12 cellular contexts compared by ENCODE assay signal in the genomic region with DNA sequence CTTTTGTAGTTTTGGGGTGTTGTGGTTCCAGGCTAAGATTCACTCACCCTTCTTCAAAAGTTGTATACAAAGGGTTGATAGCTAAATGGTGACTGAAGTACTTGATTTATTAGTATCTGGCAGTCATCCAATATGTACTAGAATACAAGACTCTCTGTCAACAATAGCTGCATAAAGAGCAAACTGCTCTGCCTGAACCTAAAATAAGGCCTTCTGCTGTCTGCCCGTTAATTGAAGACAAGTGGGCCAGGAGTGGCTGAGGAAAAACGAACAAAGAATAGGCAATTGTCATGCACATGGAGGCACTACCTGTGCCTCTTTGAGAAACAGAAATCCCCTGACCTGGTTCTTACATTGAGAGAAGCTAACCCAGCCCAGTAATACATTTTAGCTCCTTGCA.
DNase-seq lines count a peak whose midpoint lies in the region; ATAC-seq and TF ChIP-seq lines count a peak whose summit lies in the region.
"Had no signal": no experiment of that assay in that cellular context is flagged by ENCODE, and none has a peak within 500 bp of the region (broad histone marks: within the 10 kb centered on the region; RNA-seq: fewer than 3 reads in every experiment).

No MANE protein-coding gene starts in this region.

- H3K4me1 ChIP-seq in fibroblast of lung (ENCODE audit: control insufficient read depth, extremely low read depth, insufficient read depth, low read length): no peaks in the 10 kb centered on the region
- no peaks in the 10 kb centered on the region for H3K4me1 ChIP-seq in mucosa of descending colon (ENCODE audit: low read depth)
- H3K4me1 ChIP-seq: upper lobe of right lung had no signal

- no peak overlapping the region for H2AFZ ChIP-seq in fibroblast of lung (ENCODE audit: low read length)

- no peak overlapping the region for H3K4me2 ChIP-seq in fibroblast of lung (ENCODE audit: extremely low read depth, insufficient read depth, low read length)

- no peaks in the 10 kb centered on the region for H3K9me3 ChIP-seq in fibroblast of lung (ENCODE audit: control insufficient read depth, insufficient read depth, low read depth, low read length)
- no peaks in the 10 kb centered on the region for H3K9me3 ChIP-seq in mucosa of descending colon
- H3K9me3 ChIP-seq: ovary, upper lobe of right lung had no signal

- intact Hi-C loops in mucosa of descending colon (cut with DNase I, micrococcal nuclease): no loop called here

- H3K9ac ChIP-seq in fibroblast of lung (ENCODE audit: insufficient read depth, low read length): no peak overlapping the region

- TF ChIP-seq CTCF in fibroblast of lung (conservative IDR thresholded peaks at IDR 0.05 in 1 of 2, IDR thresholded peaks at IDR 0.05 in 1 of 2; ENCODE audit: low read depth in 1 of 2, low read length in 2 of 2) (no peak), mucosa of descending colon (IDR thresholded peaks at IDR 0.05) (no peak), GM10266 (IDR thresholded peaks at IDR 0.05; ENCODE audit: control insufficient read depth, insufficient read depth, low read depth, missing control alignments) (no peak)

- H3K27ac ChIP-seq in fibroblast of lung (ENCODE audit: insufficient read depth, low read length): no peak overlapping the region
- H3K27ac ChIP-seq: ovary, upper lobe of right lung had no signal

- peak; percentile 21 for DNase-seq in COLO829 (ENCODE audit: low spot score)
- peak; percentile 72 for DNase-seq in NCI-H128 (lab: John Stamatoyannopoulos, UW; ENCODE audit: unreplicated experiment)
- DNase-seq in NCI-H69 (lab: John Stamatoyannopoulos, UW): peak; percentile 95
- peak; percentile 22 to 27 for DNase-seq in fibroblast of lung (ENCODE audit: low read depth in 2 of 2)
- no peak for DNase-seq in mucosa of descending colon
- no peak for DNase-seq in GM10266 (ENCODE audit: extremely low spot score)
- DNase-seq in stimulated activated naive CD4-positive, alpha-beta T cell (lab: John Stamatoyannopoulos, UW): no peak
- DNase-seq: activated effector memory CD4-positive, alpha-beta T cell treated with Interleukin-2 at 50 U/mL for 16 hours; DMS79 treated with DMSO at 0.1 percent for 48 hours; ovary; upper lobe of right lung had no signal

- no peaks in the 10 kb centered on the region for H4K20me1 ChIP-seq in fibroblast of lung (ENCODE audit: control insufficient read depth, extremely low read depth, insufficient read depth, low read length)

- ATAC-seq in GM21786 (IDR thresholded peaks at IDR 0.05; ENCODE audit: unreplicated experiment): no peak
- ATAC-seq in mucosa of descending colon: no peak
- ATAC-seq: upper lobe of right lung had no signal

- no peaks in the 10 kb centered on the region for H3K36me3 ChIP-seq in fibroblast of lung (ENCODE audit: control insufficient read depth, insufficient read depth, low read length)
- no peaks in the 10 kb centered on the region for H3K36me3 ChIP-seq in mucosa of descending colon (ENCODE audit: low read depth)
- H3K36me3 ChIP-seq: ovary, upper lobe of right lung had no signal

- no peaks in the 10 kb centered on the region for H3K79me2 ChIP-seq in fibroblast of lung (ENCODE audit: control insufficient read depth, insufficient read depth, low read length)

- H3K27me3 ChIP-seq in fibroblast of lung (ENCODE audit: control insufficient read depth, insufficient read depth, low read length): no peaks in the 10 kb centered on the region
- H3K27me3 ChIP-seq: ovary, upper lobe of right lung had no signal

- H3K4me3 ChIP-seq in fibroblast of lung (replicated peaks in 1 of 4; ENCODE audit: control extremely low read depth in 1 of 4, insufficient read depth in 1 of 4, low read depth in 3 of 4, low read length in 4 of 4) (no peak overlapping the region), mucosa of descending colon (no peak overlapping the region)
- H3K4me3 ChIP-seq: ovary, upper lobe of right lung had no signal

Comparison
In these comparisons a context has a peak if more than half of its experiments do, and no peak if none do; other contexts are left out.
1. DNase-seq: peak in COLO829 (single experiment), NCI-H128 (single experiment), NCI-H69 (single experiment) and fibroblast of lung (2 of 2); none in mucosa of descending colon (0 of 3), GM10266 (single experiment) and stimulated activated naive CD4-positive, alpha-beta T cell (0 of 6).